Comparison of ENCODE assay signal across 34 cellular contexts in the genomic region with DNA sequence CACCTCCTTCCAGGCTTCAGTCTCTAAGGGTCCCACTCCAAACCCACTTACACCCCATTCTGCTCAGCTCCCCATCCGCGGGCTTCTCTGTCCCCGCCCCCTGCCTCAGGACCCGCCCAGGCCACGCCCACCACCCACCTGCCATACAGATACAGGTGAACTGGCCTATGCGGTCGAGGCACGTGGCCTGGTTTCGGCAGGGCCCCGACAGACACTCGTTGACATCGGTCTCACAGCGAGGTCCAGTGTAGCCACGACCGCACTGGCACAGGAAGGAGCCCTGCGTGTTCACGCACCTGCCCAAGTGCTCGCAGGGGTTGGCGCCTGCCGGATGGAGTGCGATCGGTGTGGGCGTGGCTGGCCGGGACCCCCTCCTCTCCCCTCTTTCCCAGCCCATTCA. TPM values are rescaled to one million over a fixed set of nuclear protein-coding genes. Genes with fewer than 3 reads are reported as not detected.
"Had no signal": no experiment of that assay in that cellular context is flagged by ENCODE, and none has a peak within 500 bp of the region (broad histone marks: within the 10 kb centered on the region; RNA-seq: fewer than 3 reads in every experiment).

No MANE protein-coding gene starts in this region.

- H3K27ac Mint-ChIP-seq: activated CD4-positive, alpha-beta memory T cell treated with anti-CD3 and anti-CD28 coated beads for 36 hours; activated CD4-positive, alpha-beta T cell treated with anti-CD3 and anti-CD28 coated beads for 36 hours; activated naive CD4-positive, alpha-beta T cell treated with anti-CD3 and anti-CD28 coated beads for 36 hours; activated naive CD4-positive, alpha-beta T cell treated with anti-CD3 and anti-CD28 coated beads, Interleukin-2, amount 50 U/mL, for 72 hours; activated T-helper 1 cell treated with anti-CD3 and anti-CD28 coated beads, Interleukin-12 subunit alpha, Interleukin-12 subunit beta, Interleukin-2, Interleukin-4 antibody, amounts not matched to agents 30 ng/mL and 10 ng/mL and 1 ng/mL, durations not matched to agents 14 hours and 24 hours and 36 hours had no signal

- H3K36me3 ChIP-seq: adrenal gland, Peyer's patch had no signal

- H3K4me1 ChIP-seq: adrenal gland, Peyer's patch had no signal

- H3K9me3 Mint-ChIP-seq: activated CD4-positive, alpha-beta memory T cell treated with anti-CD3 and anti-CD28 coated beads for 36 hours; activated naive CD4-positive, alpha-beta T cell treated with anti-CD3 and anti-CD28 coated beads for 36 hours; activated naive CD4-positive, alpha-beta T cell treated with anti-CD3 and anti-CD28 coated beads, Interleukin-2, amount 50 U/mL, for 72 hours; activated T-cell treated with anti-CD3 and anti-CD28 coated beads, Interleukin-2, amount 50 U/mL, for 4 hours; activated T-helper 1 cell treated with anti-CD3 and anti-CD28 coated beads, Interleukin-12 subunit alpha, Interleukin-12 subunit beta, Interleukin-2, Interleukin-4 antibody, amounts not matched to agents 30 ng/mL and 10 ng/mL and 1 ng/mL, durations not matched to agents 14 hours and 24 hours and 36 hours; central memory CD8-positive, alpha-beta T cell had no signal

- H3K4me2 ChIP-seq: KMS-11 had no signal

- H3K4me3 Mint-ChIP-seq: activated CD4-positive, alpha-beta memory T cell treated with anti-CD3 and anti-CD28 coated beads for 36 hours; activated CD4-positive, alpha-beta T cell treated with anti-CD3 and anti-CD28 coated beads for 36 hours; activated naive CD4-positive, alpha-beta T cell treated with anti-CD3 and anti-CD28 coated beads for 36 hours; activated T-cell treated with anti-CD3 and anti-CD28 coated beads, Interleukin-2, amount 50 U/mL, for 4 hours; activated T-helper 1 cell treated with anti-CD3 and anti-CD28 coated beads, Interleukin-12 subunit alpha, Interleukin-12 subunit beta, Interleukin-2, Interleukin-4 antibody, amounts not matched to agents 30 ng/mL and 10 ng/mL and 1 ng/mL, durations not matched to agents 14 hours and 24 hours and 36 hours; central memory CD8-positive, alpha-beta T cell had no signal

- ATAC-seq: activated CD4-positive, alpha-beta T cell treated with anti-CD3 and anti-CD28 coated beads for 36 hours; activated CD4-positive, CD25-positive, alpha-beta regulatory T cell treated with anti-CD3 and anti-CD28 coated beads, Interleukin-2, amount 50 U/mL, for 24 hours; activated naive CD4-positive, alpha-beta T cell treated with anti-CD3 and anti-CD28 coated beads, Interleukin-2, amount 50 U/mL, for 72 hours; activated T-cell treated with anti-CD3 and anti-CD28 coated beads, Interleukin-2, amount 50 U/mL, for 4 hours; PC-3 had no signal

- DNase-seq: activated CD4-positive, alpha-beta memory T cell treated with anti-CD3 and anti-CD28 coated beads for 36 hours; activated CD4-positive, alpha-beta T cell treated with anti-CD3 and anti-CD28 coated beads for 36 hours; activated CD4-positive, alpha-beta T cell treated with anti-CD3 and anti-CD28 coated beads, Interleukin-2, amount 50 U/mL, for 1 hour; activated CD8-positive, alpha-beta memory T cell treated with anti-CD3 and anti-CD28 coated beads, Interleukin-2, amount 50 U/mL, for 4 hours; activated gamma-delta T cell treated with Interleukin-2 at 50 U/mL for 16 hours; activated naive CD4-positive, alpha-beta T cell treated with anti-CD3 and anti-CD28 coated beads for 36 hours; activated T-cell treated with anti-CD3 and anti-CD28 coated beads for 4 hours; activated T-cell treated with anti-CD3 and anti-CD28 coated beads, Interleukin-2, amount 50 U/mL, for 4 hours; adrenal gland; brain microvascular endothelial cell; MM.1S; MV-4-11; NCI-H1092; NCI-H1436 treated with DMSO at 0.1 percent for 48 hours; NCI-H1694 treated with DMSO at 0.1 percent for 48 hours; NCI-H2029 treated with DMSO at 0.1 percent for 48 hours; NCI-H2107; NCI-H2171; NCI-H510A; NCI-H748 treated with DMSO at 0.1 percent for 48 hours; NK-92 treated with Interleukin-12 subunit alpha and Interleukin-12 subunit beta, amount 100 ng/mL, for 24 hours; PC-3; Peyer's patch; Right ventricle myocardium superior; RPMI8226; T1000 had no signal

- H3K27me3 ChIP-seq: adrenal gland, brain microvascular endothelial cell, Peyer's patch had no signal

- H3K9me3 ChIP-seq: adrenal gland, Peyer's patch had no signal

- H3K36me3 Mint-ChIP-seq: activated CD4-positive, alpha-beta memory T cell treated with anti-CD3 and anti-CD28 coated beads for 36 hours; activated naive CD4-positive, alpha-beta T cell treated with anti-CD3 and anti-CD28 coated beads, Interleukin-2, amount 50 U/mL, for 72 hours had no signal

- H3K27ac ChIP-seq: adrenal gland, brain microvascular endothelial cell, KMS-11, Peyer's patch had no signal

- H3K4me3 ChIP-seq: adrenal gland, Peyer's patch had no signal

- H3K4me1 Mint-ChIP-seq: activated CD4-positive, alpha-beta T cell treated with anti-CD3 and anti-CD28 coated beads for 36 hours; central memory CD8-positive, alpha-beta T cell had no signal

- H3K9ac ChIP-seq: KMS-11 had no signal

RNA-seq across cellular contexts. Expression of a gene that starts 11.9 kb away (rescaled TPM):
- total RNA-seq: activated CD4-positive, alpha-beta memory T cell treated with anti-CD3 and anti-CD28 coated beads for 36 hours; activated naive CD4-positive, alpha-beta T cell treated with anti-CD3 and anti-CD28 coated beads for 36 hours; activated T-helper 1 cell treated with anti-CD3 and anti-CD28 coated beads, Interleukin-12 subunit alpha, Interleukin-12 subunit beta, Interleukin-2, Interleukin-4 antibody, amounts not matched to agents 30 ng/mL and 10 ng/mL and 1 ng/mL, durations not matched to agents 14 hours and 24 hours and 36 hours; T-helper 1 cell treated with Interleukin-12 subunit alpha and Interleukin-12 subunit beta and Interleukin-4 antibody, amounts not matched to agents 30 ng/mL and 1 ng/mL, for 36 hours; T-helper 2 cell treated with Interferon-gamma antibody and Interleukin-4, amounts not matched to agents 100 ng/mL and 5 ng/mL, for 36 hours had no signal

RNA-seq across cellular contexts. Expression of a gene that starts 43.4 kb away (rescaled TPM):
- total RNA-seq: activated CD4-positive, alpha-beta memory T cell treated with anti-CD3 and anti-CD28 coated beads for 36 hours; activated naive CD4-positive, alpha-beta T cell treated with anti-CD3 and anti-CD28 coated beads for 36 hours; activated T-helper 1 cell treated with anti-CD3 and anti-CD28 coated beads, Interleukin-12 subunit alpha, Interleukin-12 subunit beta, Interleukin-2, Interleukin-4 antibody, amounts not matched to agents 30 ng/mL and 10 ng/mL and 1 ng/mL, durations not matched to agents 14 hours and 24 hours and 36 hours; LHCN-M2; PC-3; Peyer's patch; T-helper 1 cell treated with Interleukin-12 subunit alpha and Interleukin-12 subunit beta and Interleukin-4 antibody, amounts not matched to agents 30 ng/mL and 1 ng/mL, for 36 hours had no signal
